Comparison of ENCODE assay signal across 18 cellular contexts in genomic region chr12:94987806-94988205, GRCh38. TPM values are rescaled to one million over a fixed set of nuclear protein-coding genes. Genes with fewer than 3 reads are reported as not detected.
A peak's percentile ranks its signal among the peaks of the same experiment; 100 is the strongest.
DNase-seq lines count a peak whose midpoint lies in the region; ATAC-seq and TF ChIP-seq lines count a peak whose summit lies in the region.
"Had no signal": no experiment of that assay in that cellular context is flagged by ENCODE, and none has a peak within 500 bp of the region (broad histone marks: within the 10 kb centered on the region; RNA-seq: fewer than 3 reads in every experiment).

No MANE protein-coding gene starts in this region.

- H3K27ac ChIP-seq in left ventricle myocardium inferior (replicated peaks), result no peak overlapping the region
- H3K27ac ChIP-seq: colonic mucosa, Peyer's patch, vagina had no signal

- H3K36me3 Mint-ChIP-seq in activated naive CD4-positive, alpha-beta T cell treated with anti-CD3 and anti-CD28 coated beads, Interleukin-2, amount 10 ng/mL, durations not matched to agents 7 days and 5 days, result peaks cover 63% of the 10 kb centered on the region
- H3K36me3 Mint-ChIP-seq in stimulated activated naive CD8-positive, alpha-beta T cell treated with anti-CD3 and anti-CD28 coated beads, Interleukin-15, Interleukin-2, amounts not matched to agents 100 ng/mL and 50 ng/mL, for 24 hours (ENCODE audit: low read depth), result peaks cover 52% of the 10 kb centered on the region

- in situ Hi-C loops in astrocyte of the spinal cord (cut with HindIII; ENCODE audit: low sequenced_read_pairs), result no loop called here

- H3K27me3 Mint-ChIP-seq in activated naive CD4-positive, alpha-beta T cell treated with anti-CD3 and anti-CD28 coated beads, Interleukin-2, amount 10 ng/mL, durations not matched to agents 7 days and 5 days, result no peaks in the 10 kb centered on the region
- H3K27me3 Mint-ChIP-seq in stimulated activated naive CD8-positive, alpha-beta T cell treated with anti-CD3 and anti-CD28 coated beads, Interleukin-15, Interleukin-2, amounts not matched to agents 100 ng/mL and 50 ng/mL, for 24 hours, result no peaks in the 10 kb centered on the region

- no peaks in the 10 kb centered on the region for H3K9me3 Mint-ChIP-seq in activated naive CD4-positive, alpha-beta T cell treated with anti-CD3 and anti-CD28 coated beads, Interleukin-2, amount 10 ng/mL, durations not matched to agents 7 days and 5 days
- peaks cover 4% of the 10 kb centered on the region for H3K9me3 Mint-ChIP-seq in stimulated activated naive CD8-positive, alpha-beta T cell treated with anti-CD3 and anti-CD28 coated beads, Interleukin-15, Interleukin-2, amounts not matched to agents 100 ng/mL and 50 ng/mL, for 24 hours
- H3K9me3 Mint-ChIP-seq: HFFc6, nephron had no signal

- ATAC-seq in HG03432 (IDR thresholded peaks at IDR 0.05; ENCODE audit: unreplicated experiment), result no peak

- no peak overlapping the region for H3K4me3 ChIP-seq in astrocyte of the spinal cord (ENCODE audit: low read depth, low read length)
- no peak overlapping the region for H3K4me3 ChIP-seq in left ventricle myocardium inferior
- H3K4me3 ChIP-seq: colonic mucosa, Peyer's patch, vagina had no signal

- peak overlapping the region; percentile 86 for H3K27ac Mint-ChIP-seq in activated naive CD4-positive, alpha-beta T cell treated with anti-CD3 and anti-CD28 coated beads, Interleukin-2, amount 10 ng/mL, durations not matched to agents 7 days and 5 days
- peak overlapping the region; percentile 74 for H3K27ac Mint-ChIP-seq in stimulated activated naive CD8-positive, alpha-beta T cell treated with anti-CD3 and anti-CD28 coated beads, Interleukin-15, Interleukin-2, amounts not matched to agents 100 ng/mL and 50 ng/mL, for 24 hours
- H3K27ac Mint-ChIP-seq: HFFc6 had no signal

- DNase-seq in activated naive CD4-positive, alpha-beta T cell treated with anti-CD3 and anti-CD28 coated beads, Interleukin-2, amount 10 ng/mL, durations not matched to agents 7 days and 5 days, result no peak
- DNase-seq in activated naive CD4-positive, alpha-beta T cell (lab: John Stamatoyannopoulos, UW), result no peak
- DNase-seq in SW480 (ENCODE audit: low spot score), result peak; percentile 45
- peak; percentile 8 for DNase-seq in astrocyte of the spinal cord (ENCODE audit: low read depth, low spot score)
- DNase-seq in left ventricle myocardium inferior, result no peak
- DNase-seq in stimulated activated CD4-positive, alpha-beta T cell treated with anti-CD3 and anti-CD28 coated beads, Interleukin-2, amount 100 ng/mL, for 24 hours, result no peak
- DNase-seq: Calu3; colonic mucosa; HFFc6; mammary epithelial cell; NCI-H146; Peyer's patch; stimulated activated CD4-positive, alpha-beta T cell treated with anti-CD3 and anti-CD28 coated beads, Interleukin-4, amount 100 ng/mL, for 1 hour; substantia nigra had no signal

- H3K4me3 Mint-ChIP-seq in activated naive CD4-positive, alpha-beta T cell treated with anti-CD3 and anti-CD28 coated beads, Interleukin-2, amount 10 ng/mL, durations not matched to agents 7 days and 5 days, result no peak overlapping the region
- peak overlapping the region; percentile 29 for H3K4me3 Mint-ChIP-seq in stimulated activated naive CD8-positive, alpha-beta T cell treated with anti-CD3 and anti-CD28 coated beads, Interleukin-15, Interleukin-2, amounts not matched to agents 100 ng/mL and 50 ng/mL, for 24 hours
- H3K4me3 Mint-ChIP-seq: HFFc6, nephron had no signal

- TF ChIP-seq CTCF in astrocyte of the spinal cord (IDR thresholded peaks at IDR 0.05; ENCODE audit: low read depth, low read length) (no peak), left ventricle myocardium inferior (IDR thresholded peaks at IDR 0.05; ENCODE audit: borderline replicate concordance) (no peak)

- peaks cover 27% of the 10 kb centered on the region for H3K36me3 ChIP-seq in left ventricle myocardium inferior
- H3K36me3 ChIP-seq: colonic mucosa had no signal

- intact Hi-C loops in left ventricle myocardium inferior (cut with micrococcal nuclease), result no loop called here

- no peaks in the 10 kb centered on the region for H3K27me3 ChIP-seq in left ventricle myocardium inferior (ENCODE audit: low read depth)
- H3K27me3 ChIP-seq: colonic mucosa, Peyer's patch, vagina had no signal

- peaks cover 6% of the 10 kb centered on the region for H3K4me1 ChIP-seq in left ventricle myocardium inferior
- H3K4me1 ChIP-seq: colonic mucosa, Peyer's patch, vagina had no signal

- H3K9me3 ChIP-seq in left ventricle myocardium inferior (replicated peaks), result no peaks in the 10 kb centered on the region
- H3K9me3 ChIP-seq: colonic mucosa, Peyer's patch, vagina had no signal

- CTCF ChIA-PET in activated naive CD4-positive, alpha-beta T cell treated with anti-CD3 and anti-CD28 coated beads, Interleukin-2, amount 10 ng/mL, durations not matched to agents 7 days and 5 days (lab: Charles Lee), result no interaction called here

- H3K4me1 Mint-ChIP-seq in activated naive CD4-positive, alpha-beta T cell treated with anti-CD3 and anti-CD28 coated beads, Interleukin-2, amount 10 ng/mL, durations not matched to agents 7 days and 5 days, result peaks cover 61% of the 10 kb centered on the region
- H3K4me1 Mint-ChIP-seq in stimulated activated naive CD8-positive, alpha-beta T cell treated with anti-CD3 and anti-CD28 coated beads, Interleukin-15, Interleukin-2, amounts not matched to agents 100 ng/mL and 50 ng/mL, for 24 hours (ENCODE audit: low read depth), result peaks cover 51% of the 10 kb centered on the region

RNA-seq across cellular contexts. Expression of gene NDUFA12, which starts 15.7 kb away (rescaled TPM):
- total RNA-seq in left ventricle myocardium inferior, result 353 TPM

Comparison
In these comparisons a context has a peak if more than half of its experiments do, and no peak if none do; other contexts are left out.
1. DNase-seq: peak in SW480 (single experiment) and astrocyte of the spinal cord (single experiment); none in activated naive CD4-positive, alpha-beta T cell treated with anti-CD3 and anti-CD28 coated beads, Interleukin-2, amount 10 ng/mL, durations not matched to agents 7 days and 5 days (single experiment), activated naive CD4-positive, alpha-beta T cell (0 of 4), left ventricle myocardium inferior (single experiment) and stimulated activated CD4-positive, alpha-beta T cell treated with anti-CD3 and anti-CD28 coated beads, Interleukin-2, amount 100 ng/mL, for 24 hours (0 of 2).